In genomic region chr9:105662184-105663104, GRCh38 we compare ENCODE assay signal across 11 cellular contexts. TPM values are rescaled to one million over a fixed set of nuclear protein-coding genes. Genes with fewer than 3 reads are reported as not detected.
DNase-seq lines count a peak whose midpoint lies in the region; ATAC-seq and TF ChIP-seq lines count a peak whose summit lies in the region.
"Had no signal": no experiment of that assay in that cellular context is flagged by ENCODE, and none has a peak within 500 bp of the region (broad histone marks: within the 10 kb centered on the region; RNA-seq: fewer than 3 reads in every experiment).

Gene TAL2 (plus strand): TSS chr9:105662457. CDS start chr9:105662497, 40 bp downstream.

- no peaks in the 10 kb centered on the region for H3K9me2 ChIP-seq in OCI-LY7 (ENCODE audit: insufficient read depth, low read length)

- H3K9me3 Mint-ChIP-seq in activated T-cell treated with anti-CD3 and anti-CD28 coated beads, Interleukin-2, amount 50 U/mL, for 4 hours: no peaks in the 10 kb centered on the region
- no peaks in the 10 kb centered on the region for H3K9me3 Mint-ChIP-seq in CD4-positive, alpha-beta T cell
- H3K9me3 Mint-ChIP-seq: activated T-helper 2 cell treated with anti-CD3 and anti-CD28 coated beads, Interferon-gamma antibody, Interleukin-2, Interleukin-4, amounts not matched to agents 10 μg/mL and 5 μg/mL and 100 μg/mL, durations not matched to agents 14 hours and 24 hours and 36 hours had no signal

- no peak within 1 kb of the TSS for H3K27ac Mint-ChIP-seq in CD4-positive, alpha-beta T cell
- H3K27ac Mint-ChIP-seq: activated T-helper 2 cell treated with anti-CD3 and anti-CD28 coated beads, Interferon-gamma antibody, Interleukin-2, Interleukin-4, amounts not matched to agents 10 μg/mL and 5 μg/mL and 100 μg/mL, durations not matched to agents 14 hours and 24 hours and 36 hours had no signal

- peaks cover 19% of the 10 kb centered on the region for H3K27me3 Mint-ChIP-seq in activated T-cell treated with anti-CD3 and anti-CD28 coated beads, Interleukin-2, amount 50 U/mL, for 4 hours (ENCODE audit: low read depth)
- peaks cover 29% of the 10 kb centered on the region for H3K27me3 Mint-ChIP-seq in CD4-positive, alpha-beta T cell

- no peak within 1 kb of the TSS for H3K27ac ChIP-seq in OCI-LY7 (ENCODE audit: low read depth, low read length, poor library complexity, severe bottlenecking)
- H3K27ac ChIP-seq in CD4-positive, alpha-beta T cell (ENCODE audit: low read depth, low read length): no peak within 1 kb of the TSS

- H3K79me2 ChIP-seq in OCI-LY7 (ENCODE audit: insufficient read depth, low read depth, low read length): no peaks in the 10 kb centered on the region

- H3K4me2 ChIP-seq in OCI-LY7 (ENCODE audit: low read length): 0 out of 2 replicates have a peak within 1 kb of the TSS, but pooled peaks have one; percentile 4

- no peaks in the 10 kb centered on the region for H3K9me3 ChIP-seq in OCI-LY7 (ENCODE audit: low read length)
- H3K9me3 ChIP-seq in CD4-positive, alpha-beta T cell (ENCODE audit: control insufficient read depth, low read length): no peaks in the 10 kb centered on the region

- no peaks in the 10 kb centered on the region for H4K20me1 ChIP-seq in OCI-LY7 (ENCODE audit: insufficient read depth, low read length)

- CTCF ChIA-PET in OCI-LY7 (lab: Charles Lee; ENCODE audit: unreplicated experiment): no interaction called here
- CTCF ChIA-PET in CD4-positive, alpha-beta T cell (lab: Charles Lee): no interaction called here

- no peak within 1 kb of the TSS for H3K4me3 ChIP-seq in OCI-LY7 (ENCODE audit: low read depth, low read length, poor library complexity, severe bottlenecking)

- POLR2A ChIA-PET in OCI-LY7 (lab: Charles Lee): interaction anchor here (1.4 kb wide), 1 partner anchor 10 kb away, joined by 3 read pairs; no protein-coding TSS in a partner anchor
- POLR2A ChIA-PET in CD4-positive, alpha-beta T cell (lab: Charles Lee): no interaction called here

- no peak within 1 kb of the TSS for H3K4me3 Mint-ChIP-seq in activated T-cell treated with anti-CD3 and anti-CD28 coated beads, Interleukin-2, amount 50 U/mL, for 4 hours
- H3K4me3 Mint-ChIP-seq in CD4-positive, alpha-beta T cell: no peak within 1 kb of the TSS

- no peaks in the 10 kb centered on the region for H3K36me3 Mint-ChIP-seq in activated T-cell treated with anti-CD3 and anti-CD28 coated beads, Interleukin-2, amount 50 U/mL, for 4 hours (ENCODE audit: insufficient read depth)
- H3K36me3 Mint-ChIP-seq in CD4-positive, alpha-beta T cell (ENCODE audit: low read depth): no peaks in the 10 kb centered on the region

- no peaks in the 10 kb centered on the region for H3K4me1 Mint-ChIP-seq in activated T-cell treated with anti-CD3 and anti-CD28 coated beads, Interleukin-2, amount 50 U/mL, for 4 hours (ENCODE audit: low read depth)
- no peaks in the 10 kb centered on the region for H3K4me1 Mint-ChIP-seq in CD4-positive, alpha-beta T cell (ENCODE audit: low read depth)

- H2AFZ ChIP-seq in OCI-LY7 (ENCODE audit: low read length): no peak within 1 kb of the TSS

- intact Hi-C loops in OCI-LY7 (cut with micrococcal nuclease; ENCODE audit: unreplicated experiment): no loop called here
- intact Hi-C loops in CD4-positive, alpha-beta T cell (cut with DNase I, micrococcal nuclease): no loop called here

- peak; percentile 87 for ATAC-seq in GM18502 (IDR thresholded peaks at IDR 0.05; ENCODE audit: poor library complexity, unreplicated experiment)
- peak; percentile 87 for ATAC-seq in GM21360 (IDR thresholded peaks at IDR 0.05; ENCODE audit: unreplicated experiment)
- peak; percentile 69 for ATAC-seq in HG02943 (IDR thresholded peaks at IDR 0.05; ENCODE audit: low read depth, unreplicated experiment)
- ATAC-seq in activated T-cell treated with anti-CD3 and anti-CD28 coated beads, Interleukin-2, amount 50 U/mL, for 4 hours: no peak
- no peak for ATAC-seq in CD4-positive, alpha-beta T cell (ENCODE audit: poor library complexity)

- no peaks in the 10 kb centered on the region for H3K36me3 ChIP-seq in OCI-LY7 (ENCODE audit: insufficient read depth, low read length)

- TF ChIP-seq CTCF in OCI-LY7 (conservative IDR thresholded peaks at IDR 0.05; ENCODE audit: low read length): no peak
- no peak for TF ChIP-seq CTCF in CD4-positive, alpha-beta T cell (IDR thresholded peaks at IDR 0.05)

- BruUV-seq in OCI-LY7 (replicated peaks; lab: Mats Ljungman, UMichigan): no TSS peak

- peaks cover 14% of the 10 kb centered on the region for H3K4me1 ChIP-seq in OCI-LY7 (ENCODE audit: insufficient read depth, low read length, poor library complexity, severe bottlenecking)

- peaks cover 14% of the 10 kb centered on the region for H3K27me3 ChIP-seq in CD4-positive, alpha-beta T cell (ENCODE audit: control insufficient read depth, insufficient read depth, low read length)

- peak; percentile 34 for DNase-seq in OCI-LY7 (ENCODE audit: low spot score)
- no peak for DNase-seq in activated T-cell treated with anti-CD3 and anti-CD28 coated beads for 4 hours
- no peak for DNase-seq in activated T-cell treated with anti-CD3 and anti-CD28 coated beads, Interleukin-2, amount 50 U/mL, for 4 hours
- no peak for DNase-seq in 8988T
- no peak for DNase-seq in CD4-positive, alpha-beta T cell
- DNase-seq: NCI-H1092 treated with DMSO at 0.1 percent for 48 hours; stimulated activated CD4-positive, alpha-beta T cell treated with anti-CD3 and anti-CD28 coated beads, Interleukin-2, amount 100 ng/mL, for 24 hours had no signal

RNA-seq across cellular contexts. Expression of gene TAL2, which starts in this region (rescaled TPM):
- total RNA-seq in OCI-LY7 (2014; rRNA removed; shearing (Covaris generic)): not detected in 2 replicates
- not detected in 2 replicates for total RNA-seq in OCI-LY7 (2022)
- total RNA-seq in activated T-cell treated with anti-CD3 and anti-CD28 coated beads, Interleukin-2, amount 50 U/mL, for 4 hours: under 1 TPM in 2 of 3 donors, not detected in 1; 0.38 to 0.54 TPM
- total RNA-seq in CD4-positive, alpha-beta T cell: not detected
- total RNA-seq: activated T-helper 2 cell treated with anti-CD3 and anti-CD28 coated beads, Interferon-gamma antibody, Interleukin-2, Interleukin-4, amounts not matched to agents 10 μg/mL and 5 μg/mL and 100 μg/mL, durations not matched to agents 14 hours and 24 hours and 36 hours had no signal

Comparison
In these comparisons a context has a peak if more than half of its experiments do, and no peak if none do; other contexts are left out.
1. Peak in DNase-seq and H3K4me2 ChIP-seq in OCI-LY7; RNA of the gene not detected or under 1 TPM.
2. ATAC-seq: peak in GM18502 (single experiment), GM21360 (single experiment) and HG02943 (single experiment); none in activated T-cell treated with anti-CD3 and anti-CD28 coated beads, Interleukin-2, amount 50 U/mL, for 4 hours (0 of 2) and CD4-positive, alpha-beta T cell (single experiment).